In genomic region chr1:23483327-23484252, GRCh38 we compare ENCODE assay signal across 8 cellular contexts. TPM values are rescaled to one million over a fixed set of nuclear protein-coding genes. Genes with fewer than 3 reads are reported as not detected.
DNase-seq lines count a peak whose midpoint lies in the region; ATAC-seq and TF ChIP-seq lines count a peak whose summit lies in the region.

TSS of gene ASAP3 (minus strand) at chr1:23484179. CDS start at chr1:23484133, 46 bp downstream.

- peak within 1 kb of the TSS; percentile 85 for H3K4me2 ChIP-seq in IMR-90 (ENCODE audit: low read depth, low read length)

- H2AK5ac ChIP-seq in IMR-90 (ENCODE audit: low read depth, low read length): peak within 1 kb of the TSS; percentile 80; the same call in 1 of the 2 replicates

- peaks cover 13% of the 10 kb centered on the region for H3K9me1 ChIP-seq in IMR-90 (ENCODE audit: insufficient read depth, low read length)

- peaks cover 4% of the 10 kb centered on the region; the same call in 1 of the 2 replicates for H4K20me1 ChIP-seq in IMR-90 (ENCODE audit: insufficient read depth, low read length)

- H3K9me3 Mint-ChIP-seq in osteocyte (ENCODE audit: unreplicated experiment): no peaks in the 10 kb centered on the region

- TF ChIP-seq CTCF in IMR-90 (conservative IDR thresholded peaks at IDR 0.05; ENCODE audit: low read depth, low read length) (peak; percentile 26; the same call in 1 of the 2 replicates), osteocyte (IDR thresholded peaks at IDR 0.05) (peak; percentile 51)

- 1% methylated on average over 35 of the region's 84 CpGs; no CpG with 5 or more reads in 1 of the 2 experiments for WGBS in IMR-90 (ENCODE audit: extremely low coverage in 2 of 2, insufficient read length in 1 of 2), 2 experiments

- 0 out of 2 replicates have a peak, but pooled peaks have one; percentile 4 for TF ChIP-seq RAD21 in IMR-90 (IDR thresholded peaks at IDR 0.05; ENCODE audit: low read length)

- H3K4ac ChIP-seq in IMR-90 (ENCODE audit: low read depth, low read length): peak within 1 kb of the TSS; percentile 97

- H3K79me1 ChIP-seq in IMR-90 (ENCODE audit: low read depth in 1 of 2, low read length in 2 of 2): peaks cover 10 to 40% of the 10 kb centered on the region in 2 experiments; a peak in 3 of 4 replicates

- H3K4me3 ChIP-seq in IMR-90 (ENCODE audit: insufficient read depth, low read depth, low read length): peak within 1 kb of the TSS; percentile 84

- CTCF ChIA-PET in IMR-90 (lab: Yijun Ruan, JAX): interaction anchor here (0.6 to 2.6 kb wide), 5 partner anchors 13 to 61 kb away, joined by 3 to 9 read pairs (median 5); no protein-coding TSS in a partner anchor

- peak within 1 kb of the TSS; percentile 99 for H2AFZ ChIP-seq in IMR-90 (replicated peaks; ENCODE audit: low read length, poor library complexity)

- H2BK20ac ChIP-seq in IMR-90 (ENCODE audit: low read depth, low read length): peak within 1 kb of the TSS; percentile 86

- H4K5ac ChIP-seq in IMR-90 (ENCODE audit: low read depth, low read length): peak within 1 kb of the TSS; percentile 91

- ATAC-seq in IMR-90 (ENCODE audit: low read depth) (peak; percentile 1; the same call in 1 of the 2 replicates), Right ventricle myocardium superior (ENCODE audit: poor library complexity) (peak; percentile 21), HG02798 (IDR thresholded peaks at IDR 0.05; ENCODE audit: poor library complexity, unreplicated experiment) (no peak)

- peak within 1 kb of the TSS; percentile 72 for H3K27ac Mint-ChIP-seq in osteocyte (ENCODE audit: unreplicated experiment)

- H2BK120ac ChIP-seq in IMR-90 (ENCODE audit: low read depth, low read length): peak within 1 kb of the TSS; percentile 99

- H2AK9ac ChIP-seq in IMR-90 (replicated peaks; ENCODE audit: low read depth, low read length, poor library complexity): peak within 1 kb of the TSS; percentile 70

- peak within 1 kb of the TSS; percentile 98 for H3K18ac ChIP-seq in IMR-90 (ENCODE audit: low read depth, low read length)

- DNase-seq in ELF-1 (ENCODE audit: low read depth, low spot score) (peak; percentile 72), IMR-90 (peak; percentile 41), Right ventricle myocardium superior (peak; percentile 72), osteocyte (ENCODE audit: extremely low spot score, unreplicated experiment) (no peak), NOMO-1 treated with DMSO at 0.1 percent for 48 hours (lab: John Stamatoyannopoulos, UW; ENCODE audit: unreplicated experiment) (no peak), dedifferentiated amniotic fluid mesenchymal stem cell (ENCODE audit: extremely low spot score) (no peak)
- DNase-seq in activated naive CD4-positive, alpha-beta T cell treated with anti-CD3 and anti-CD28 coated beads, Interleukin-2, amount 50 U/mL, for 16 hours: peak; percentile 13

- no peaks in the 10 kb centered on the region for H3K27me3 Mint-ChIP-seq in osteocyte (ENCODE audit: unreplicated experiment)

- H2BK5ac ChIP-seq in IMR-90 (ENCODE audit: low read depth, low read length, poor library complexity, severe bottlenecking): peak within 1 kb of the TSS; percentile 92

- H3K14ac ChIP-seq in IMR-90 (replicated peaks; ENCODE audit: low read depth, low read length): peak within 1 kb of the TSS; percentile 99

- H3K9me3 ChIP-seq in IMR-90 (ENCODE audit: control insufficient read depth, insufficient read depth, low read length): no peaks in the 10 kb centered on the region

- peak within 1 kb of the TSS; percentile 97; the same call in 1 of the 3 replicates for H2BK15ac ChIP-seq in IMR-90 (ENCODE audit: low read depth, low read length)

- TF ChIP-seq POLR2A in IMR-90 (IDR thresholded peaks at IDR 0.05; ENCODE audit: low read depth, low read length): peak; percentile 55

- peaks cover 36% of the 10 kb centered on the region for H3K4me1 Mint-ChIP-seq in osteocyte (ENCODE audit: unreplicated experiment)

- H3K4me3 Mint-ChIP-seq in osteocyte (ENCODE audit: unreplicated experiment): peak within 1 kb of the TSS; percentile 85

- in situ Hi-C loops in IMR-90 (cut with MboI; ENCODE audit: low sequenced_read_pairs): no loop called here

- no peaks in the 10 kb centered on the region for H3K36me3 Mint-ChIP-seq in osteocyte (ENCODE audit: unreplicated experiment)

- H3K4me1 ChIP-seq in IMR-90 (ENCODE audit: control insufficient read depth, insufficient read depth, low read length): peaks cover 10% of the 10 kb centered on the region; the same call in 1 of the 2 replicates

- BruUV-seq in IMR-90 (replicated peaks; lab: Mats Ljungman, UMichigan): no TSS peak

- H3K27me3 ChIP-seq in IMR-90 (ENCODE audit: control insufficient read depth, insufficient read depth, low read length): peaks cover 5% of the 10 kb centered on the region

- POLR2A ChIA-PET in IMR-90 (lab: Charles Lee; ENCODE audit: unreplicated experiment): no interaction called here

- no peaks in the 10 kb centered on the region for H3K36me3 ChIP-seq in IMR-90 (ENCODE audit: control insufficient read depth, insufficient read depth, low read length)

- peak within 1 kb of the TSS in 1 of 2 experiments; percentile 96; a peak in 3 of 4 replicates for H4K8ac ChIP-seq in IMR-90 (ENCODE audit: low read depth in 2 of 2, low read length in 2 of 2)

- intact Hi-C loops in IMR-90 (cut with micrococcal nuclease): loop anchor here (1.0 to 5.0 kb wide), 2 partner anchors 72 to 141 kb away; partner anchors contain the start of gene HNRNPR
- intact Hi-C loops in Right ventricle myocardium superior (cut with DNase I): no loop called here

- peak within 1 kb of the TSS; percentile 93 for H4K91ac ChIP-seq in IMR-90 (ENCODE audit: insufficient read depth, low read depth, low read length)

- peak within 1 kb of the TSS; percentile 87; the same call in 1 of the 2 replicates for H3K56ac ChIP-seq in IMR-90 (ENCODE audit: extremely low read depth, insufficient read depth, low read length)

- H3K9ac ChIP-seq in IMR-90 (ENCODE audit: low read depth, low read length): peak within 1 kb of the TSS; percentile 93

- peak within 1 kb of the TSS; percentile 99 for H3K27ac ChIP-seq in IMR-90 (ENCODE audit: insufficient read depth, low read length)

- peak within 1 kb of the TSS; percentile 94 for H3K23ac ChIP-seq in IMR-90 (ENCODE audit: low read depth, low read length)

- dilution Hi-C loops in IMR-90 (cut with HindIII; ENCODE audit: low sequenced_read_pairs, unreplicated experiment): no loop called here

TF ChIP-seq in IMR-90, 13 proteins besides CTCF, POLR2A, EP300 and RAD21:
- no peak for TF ChIP-seq USF2 (IDR thresholded peaks at IDR 0.05; ENCODE audit: low read depth, low read length)
- TF ChIP-seq BHLHE40 (IDR thresholded peaks at IDR 0.05; ENCODE audit: low read depth, low read length): no peak
- peak; percentile 18; the same call in 1 of the 2 replicates for TF ChIP-seq MAZ (IDR thresholded peaks at IDR 0.05; ENCODE audit: borderline replicate concordance, low read depth, low read length)
- no peak for TF ChIP-seq FOS (IDR thresholded peaks at IDR 0.05; ENCODE audit: low read depth, low read length)
- TF ChIP-seq CEBPB (IDR thresholded peaks at IDR 0.05; ENCODE audit: low read depth, low read length): no peak
- peak; percentile 38; the same call in 1 of the 2 replicates for TF ChIP-seq MXI1 (IDR thresholded peaks at IDR 0.05; ENCODE audit: borderline replicate concordance, low read depth, low read length)

RNA-seq across cellular contexts. Expression of gene ASAP3, which starts in this region (rescaled TPM):
- 15.3 and 18.6 TPM in 2 replicates for total RNA-seq in IMR-90 (2012; rRNA removed)
- 16.9 and 18.8 TPM in 2 replicates for polyA plus RNA-seq in IMR-90 (2012; rRNA removed)
- 9.3 and 12.4 TPM in 2 replicates for polyA plus RNA-seq in IMR-90 (2012; cell fraction: cytosol; rRNA removed)
- 89.7 and 93.0 TPM in 2 replicates for polyA plus RNA-seq in IMR-90 (2012; cell fraction: nucleus; rRNA removed; ENCODE audit: low replicate concordance)
- 44.6 TPM for total RNA-seq in Right ventricle myocardium superior
- total RNA-seq in osteocyte: 24.9 and 31.1 TPM in 2 replicates

Comparison
In these comparisons a context has a peak if more than half of its experiments do, and no peak if none do; other contexts are left out.
1. DNase-seq: peak in ELF-1 (single experiment), IMR-90 (single experiment), activated naive CD4-positive, alpha-beta T cell treated with anti-CD3 and anti-CD28 coated beads, Interleukin-2, amount 50 U/mL, for 16 hours (single experiment) and Right ventricle myocardium superior (single experiment); none in osteocyte (single experiment), NOMO-1 treated with DMSO at 0.1 percent for 48 hours (single experiment) and dedifferentiated amniotic fluid mesenchymal stem cell (single experiment).